22 cellular contexts compared by ENCODE assay signal in genomic region chr3:155991291-155991690, GRCh38.
A peak's percentile ranks its signal among the peaks of the same experiment; 100 is the strongest.
DNase-seq lines count a peak whose midpoint lies in the region; ATAC-seq, FAIRE-seq and TF ChIP-seq lines count a peak whose summit lies in the region.
"Had no signal": no experiment of that assay in that cellular context is flagged by ENCODE, and none has a peak within 500 bp of the region (broad histone marks: within the 10 kb centered on the region; RNA-seq: fewer than 3 reads in every experiment).

No MANE protein-coding gene starts in this region.

- H2AFZ ChIP-seq in GM23338 (peak overlapping the region; percentile 8; the same call in 1 of the 2 replicates), neuronal stem cell (ENCODE audit: low read length) (peak overlapping the region; percentile 66)
- H2AFZ ChIP-seq: GM23248 had no signal

- H3K27me3 ChIP-seq in GM23338 (ENCODE audit: insufficient read depth) = no peaks in the 10 kb centered on the region
- H3K27me3 ChIP-seq in neuronal stem cell (ENCODE audit: control insufficient read depth in 3 of 3, insufficient read depth in 3 of 3, low read depth in 1 of 3, low read length in 3 of 3) = no peaks in the 10 kb centered on the region
- H3K27me3 ChIP-seq: BLaER1 treated with 17β-estradiol and CSF1 and Interleukin-3, amounts not matched to agents 10 nM and 100 nM had no signal

- H3K36me3 ChIP-seq in GM23338 (ENCODE audit: insufficient read depth) (no peaks in the 10 kb centered on the region), neuronal stem cell (replicated peaks in 1 of 2; ENCODE audit: control insufficient read depth in 2 of 2, insufficient read depth in 2 of 2, low read length in 2 of 2) (no peaks in the 10 kb centered on the region)
- H3K36me3 ChIP-seq: BLaER1 treated with 17β-estradiol and CSF1 and Interleukin-3, amounts not matched to agents 10 nM and 100 nM had no signal

- no peak overlapping the region for H4K91ac ChIP-seq in neuronal stem cell (ENCODE audit: low read depth, low read length, poor library complexity)

- TF ChIP-seq CTCF in GM23338 (conservative IDR thresholded peaks at IDR 0.05; ENCODE audit: low read depth in 2 of 2) (no peak), brain (conservative IDR thresholded peaks at IDR 0.05) (no peak)

- H3K79me2 ChIP-seq in GM23338 (replicated peaks; ENCODE audit: insufficient read depth) = no peaks in the 10 kb centered on the region

- no peak for FAIRE-seq in H54 (lab: Jason Lieb, UNC)
- FAIRE-seq: GM12892, GM18507, K562 had no signal

- H3K23ac ChIP-seq in neuronal stem cell (ENCODE audit: low read depth, low read length, poor library complexity) = no peak overlapping the region

- no peaks in the 10 kb centered on the region for H3F3A ChIP-seq in GM23338 (replicated peaks; ENCODE audit: low read depth)

- H3K4ac ChIP-seq in neuronal stem cell (ENCODE audit: low read length) = no peak overlapping the region

- H3K4me3 ChIP-seq in GM23338 (no peak overlapping the region), neuronal stem cell (ENCODE audit: low read length in 2 of 2) (no peak overlapping the region)
- H3K4me3 ChIP-seq: BLaER1 treated with 17β-estradiol and CSF1 and Interleukin-3, amounts not matched to agents 10 nM and 100 nM; GM23248; K562 had no signal

- no peak overlapping the region for H2BK5ac ChIP-seq in neuronal stem cell (ENCODE audit: low read length)

- no peak overlapping the region for H3K14ac ChIP-seq in neuronal stem cell (ENCODE audit: low read length)

- no peaks in the 10 kb centered on the region for H3K9me2 ChIP-seq in GM23338 (ENCODE audit: insufficient read depth)

- H3K18ac ChIP-seq in neuronal stem cell (ENCODE audit: low read length) = no peak overlapping the region

- H3K4me3 Mint-ChIP-seq in GM23338 (no peak overlapping the region), brain (no peak overlapping the region)
- H3K4me3 Mint-ChIP-seq: B cell; CD8-positive, alpha-beta T cell; HFFc6 had no signal

- no peaks in the 10 kb centered on the region for H3K9me3 ChIP-seq in neuronal stem cell (replicated peaks in 1 of 2; ENCODE audit: control insufficient read depth in 2 of 2, insufficient read depth in 1 of 2, low read depth in 1 of 2, low read length in 2 of 2)
- H3K9me3 ChIP-seq: BLaER1 treated with 17β-estradiol and CSF1 and Interleukin-3, amounts not matched to agents 10 nM and 100 nM had no signal

- peaks cover 4% of the 10 kb centered on the region for H3K27me3 Mint-ChIP-seq in GM23338 (ENCODE audit: insufficient read depth, low read depth, poor library complexity)
- peaks cover 5% of the 10 kb centered on the region for H3K27me3 Mint-ChIP-seq in brain

- H3K9me3 Mint-ChIP-seq in GM23338 (no peaks in the 10 kb centered on the region), brain (no peaks in the 10 kb centered on the region)
- H3K9me3 Mint-ChIP-seq: CD8-positive, alpha-beta T cell; HFFc6 had no signal

- no peak overlapping the region for H4K8ac ChIP-seq in neuronal stem cell (ENCODE audit: low read depth, low read length)

- H2BK12ac ChIP-seq in neuronal stem cell (ENCODE audit: low read length) = no peak overlapping the region

- H3K27ac Mint-ChIP-seq in GM23338 (no peak overlapping the region), brain (peak overlapping the region; percentile 44 to 77 (median 74))
- H3K27ac Mint-ChIP-seq: B cell; CD8-positive, alpha-beta T cell; HFFc6 had no signal

- no peak overlapping the region for H3K4me2 ChIP-seq in GM23338
- H3K4me2 ChIP-seq in neuronal stem cell (ENCODE audit: insufficient read depth, low read length, poor library complexity, severe bottlenecking) = no peak overlapping the region
- H3K4me2 ChIP-seq: BLaER1 treated with 17β-estradiol and CSF1 and Interleukin-3, amounts not matched to agents 10 nM and 100 nM had no signal

- no peaks in the 10 kb centered on the region for H3K36me3 Mint-ChIP-seq in GM23338 (ENCODE audit: low read depth)
- no peaks in the 10 kb centered on the region for H3K36me3 Mint-ChIP-seq in brain
- H3K36me3 Mint-ChIP-seq: CD8-positive, alpha-beta T cell had no signal

- no peak overlapping the region for H2AK5ac ChIP-seq in neuronal stem cell (ENCODE audit: low read depth, low read length)

- WGBS in neuronal stem cell (ENCODE audit: extremely low coverage in 2 of 2, insufficient read length in 2 of 2, insufficient replicate concordance in 1 of 2), 2 donors = no CpG with 5 or more reads among the region's 4 CpGs

- ATAC-seq in GM23338 (no peak), HG02763 (IDR thresholded peaks at IDR 0.05; ENCODE audit: unreplicated experiment) (no peak)
- ATAC-seq: CD8-positive, alpha-beta T cell; HCT116; K562 had no signal

- no peak for TF ChIP-seq POLR2A in H54 (IDR thresholded peaks at IDR 0.05; ENCODE audit: low read depth, low read length)

- H3K4me1 Mint-ChIP-seq in GM23338 = peaks cover 8% of the 10 kb centered on the region; the same call in 1 of the 3 replicates
- H3K4me1 Mint-ChIP-seq in brain = peaks cover 6% of the 10 kb centered on the region
- H3K4me1 Mint-ChIP-seq: B cell had no signal

- H3K27ac ChIP-seq in GM23338 (ENCODE audit: low read depth) (no peak overlapping the region), neuronal stem cell (replicated peaks; ENCODE audit: low read length) (no peak overlapping the region)
- H3K27ac ChIP-seq: BLaER1 treated with 17β-estradiol and CSF1 and Interleukin-3, amounts not matched to agents 10 nM and 100 nM; GM23248; HL-60 had no signal

- no peaks in the 10 kb centered on the region for H3K79me1 ChIP-seq in neuronal stem cell (ENCODE audit: low read depth, low read length)

- no peak overlapping the region for H2BK120ac ChIP-seq in neuronal stem cell (ENCODE audit: low read depth, low read length)

- no peaks in the 10 kb centered on the region for H3K4me1 ChIP-seq in GM23338 (ENCODE audit: insufficient read depth)
- peaks cover 0 to 2% of the 10 kb centered on the region in 2 donors for H3K4me1 ChIP-seq in neuronal stem cell (ENCODE audit: control insufficient read depth in 2 of 2, insufficient read depth in 1 of 2, low read depth in 1 of 2, low read length in 2 of 2)
- H3K4me1 ChIP-seq: BLaER1 treated with 17β-estradiol and CSF1 and Interleukin-3, amounts not matched to agents 10 nM and 100 nM had no signal

- H2BK15ac ChIP-seq in neuronal stem cell (ENCODE audit: low read length) = no peak overlapping the region

- no peak overlapping the region for H3K9ac ChIP-seq in neuronal stem cell (ENCODE audit: low read depth, low read length, poor library complexity)
- H3K9ac ChIP-seq: BLaER1 treated with 17β-estradiol and CSF1 and Interleukin-3, amounts not matched to agents 10 nM and 100 nM; GM23248 had no signal

- no peaks in the 10 kb centered on the region for H4K20me1 ChIP-seq in GM23338 (replicated peaks; ENCODE audit: insufficient read depth)
- H4K20me1 ChIP-seq: BLaER1 treated with 17β-estradiol and CSF1 and Interleukin-3, amounts not matched to agents 10 nM and 100 nM had no signal

- no peak for DNase-seq in GM23338 (ENCODE audit: low spot score)
- peak; percentile 14 for DNase-seq in medulla oblongata (ENCODE audit: extremely low spot score)
- no peak for DNase-seq in neuronal stem cell (ENCODE audit: low spot score)
- no peak for DNase-seq in NCI-H226
- DNase-seq in H54 (ENCODE audit: insufficient read length, low spot score) = no peak
- DNase-seq: Calu3; CD8-positive, alpha-beta T cell; DMS153; DMS79; GDM1; GM23248; H7; HFFc6 had no signal

TF ChIP-seq in GM23338, 12 proteins besides CTCF, POLR2A, EP300 and RAD21 (continues in another document):
- TF ChIP-seq JUNB (IDR thresholded peaks at IDR 0.05; ENCODE audit: unreplicated experiment) (no peak), NANOG (IDR thresholded peaks at IDR 0.05; ENCODE audit: borderline replicate concordance) (no peak), ZNF331 (CRISPR knock-in tag; IDR thresholded peaks at IDR 0.05; ENCODE audit: low read depth) (no peak), EZH2phosphoT487 (IDR thresholded peaks at IDR 0.05; ENCODE audit: unreplicated experiment) (no peak)
